ENCODE assay signal across 13 cellular contexts in the genomic region with DNA sequence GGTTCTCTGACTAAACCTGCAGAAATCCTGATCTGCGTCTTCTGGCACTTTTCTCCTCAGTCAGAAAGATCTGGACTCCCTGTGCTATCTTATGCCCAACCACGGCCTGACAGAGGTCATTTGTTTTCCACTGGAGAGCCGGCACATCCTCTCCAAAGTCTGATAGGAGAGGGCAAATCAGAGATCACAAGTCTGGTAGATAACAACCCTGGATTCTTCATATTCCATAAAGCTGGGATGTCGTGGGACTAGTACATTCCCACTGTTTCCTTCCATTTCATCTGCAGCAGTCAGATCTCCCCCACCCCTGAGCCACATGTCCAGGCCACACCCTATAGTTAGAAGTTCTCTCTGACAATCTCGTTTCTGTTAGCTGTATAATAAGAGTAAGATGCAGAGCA.
DNase-seq lines count a peak whose midpoint lies in the region; ATAC-seq and TF ChIP-seq lines count a peak whose summit lies in the region.
"Had no signal": no experiment of that assay in that cellular context is flagged by ENCODE, and none has a peak within 500 bp of the region (broad histone marks: within the 10 kb centered on the region; RNA-seq: fewer than 3 reads in every experiment).

No MANE protein-coding gene starts in this region.

- no peak overlapping the region for H3K4me2 ChIP-seq in neuronal stem cell (ENCODE audit: insufficient read depth, low read length, poor library complexity, severe bottlenecking)

- no peak overlapping the region for H4K91ac ChIP-seq in neuronal stem cell (ENCODE audit: low read depth, low read length, poor library complexity)

- H3K27ac Mint-ChIP-seq in osteocyte (ENCODE audit: unreplicated experiment) = no peak overlapping the region
- H3K27ac Mint-ChIP-seq: activated CD4-positive, alpha-beta T cell treated with anti-CD3 and anti-CD28 coated beads for 36 hours; activated naive CD4-positive, alpha-beta T cell treated with anti-CD3 and anti-CD28 coated beads for 36 hours had no signal

- H3K14ac ChIP-seq in neuronal stem cell (ENCODE audit: low read length) = no peak overlapping the region

- no peak overlapping the region for H3K4me3 Mint-ChIP-seq in osteocyte (ENCODE audit: unreplicated experiment)
- H3K4me3 Mint-ChIP-seq: activated CD4-positive, alpha-beta T cell treated with anti-CD3 and anti-CD28 coated beads for 36 hours; activated naive CD4-positive, alpha-beta T cell treated with anti-CD3 and anti-CD28 coated beads for 36 hours had no signal

- peaks cover 6% of the 10 kb centered on the region for H3K36me3 ChIP-seq in WERI-Rb-1
- peaks cover 0 to 9% of the 10 kb centered on the region in 2 donors for H3K36me3 ChIP-seq in neuronal stem cell (replicated peaks in 1 of 2; ENCODE audit: control insufficient read depth in 2 of 2, insufficient read depth in 2 of 2, low read length in 2 of 2)
- H3K36me3 ChIP-seq: HAP-1, pancreas had no signal

- H2AK5ac ChIP-seq in neuronal stem cell (ENCODE audit: low read depth, low read length) = no peak overlapping the region

- H3K4me1 ChIP-seq in right cardiac atrium (ENCODE audit: control insufficient read depth, insufficient read depth, low read length) = peaks cover 11% of the 10 kb centered on the region
- H3K4me1 ChIP-seq in neuronal stem cell (ENCODE audit: control insufficient read depth in 2 of 2, insufficient read depth in 1 of 2, low read depth in 1 of 2, low read length in 2 of 2) = peaks cover 7 to 12% of the 10 kb centered on the region in 2 donors

- H3K23ac ChIP-seq in neuronal stem cell (ENCODE audit: low read depth, low read length, poor library complexity) = no peak overlapping the region

- H3K27me3 Mint-ChIP-seq in osteocyte (ENCODE audit: unreplicated experiment) = no peaks in the 10 kb centered on the region
- H3K27me3 Mint-ChIP-seq: activated CD4-positive, alpha-beta T cell treated with anti-CD3 and anti-CD28 coated beads for 36 hours had no signal

- H3K18ac ChIP-seq in neuronal stem cell (ENCODE audit: low read length) = no peak overlapping the region

- TF ChIP-seq CTCF in WERI-Rb-1 (IDR thresholded peaks at IDR 0.05; ENCODE audit: low read depth, low read length) (no peak), osteocyte (IDR thresholded peaks at IDR 0.05) (no peak)

- no peak overlapping the region for H3K4ac ChIP-seq in neuronal stem cell (ENCODE audit: low read length)

- H3K79me1 ChIP-seq in neuronal stem cell (ENCODE audit: low read depth, low read length) = no peaks in the 10 kb centered on the region

- no peak overlapping the region for H2BK5ac ChIP-seq in neuronal stem cell (ENCODE audit: low read length)

- no peak overlapping the region for H4K8ac ChIP-seq in neuronal stem cell (ENCODE audit: low read depth, low read length)

- DNase-seq in NCI-H146 (lab: John Stamatoyannopoulos, UW) (peak; percentile 44), NCI-H146 treated with DMSO at 0.1 percent for 48 hours (lab: John Stamatoyannopoulos, UW; ENCODE audit: unreplicated experiment) (no peak), WERI-Rb-1 (no peak), right cardiac atrium (no peak), superior temporal gyrus (ENCODE audit: extremely low spot score) (peak; percentile 66), HuH-7 (ENCODE audit: low spot score) (no peak), osteocyte (ENCODE audit: extremely low spot score, unreplicated experiment) (no peak), neuronal stem cell (ENCODE audit: low spot score) (no peak)
- DNase-seq: activated CD4-positive, alpha-beta T cell treated with anti-CD3 and anti-CD28 coated beads for 36 hours; activated naive CD4-positive, alpha-beta T cell treated with anti-CD3 and anti-CD28 coated beads for 36 hours; pancreas had no signal

- H2BK120ac ChIP-seq in neuronal stem cell (ENCODE audit: low read depth, low read length) = no peak overlapping the region

- H2AFZ ChIP-seq in neuronal stem cell (ENCODE audit: low read length) = no peak overlapping the region

- H3K27ac ChIP-seq in WERI-Rb-1 = peak overlapping the region; percentile 57
- peak overlapping the region; percentile 37 for H3K27ac ChIP-seq in right cardiac atrium (ENCODE audit: low read length)
- H3K27ac ChIP-seq in neuronal stem cell (replicated peaks; ENCODE audit: low read length) = no peak overlapping the region
- H3K27ac ChIP-seq: 22Rv1 had no signal

- H3K4me3 ChIP-seq in WERI-Rb-1 (ENCODE audit: low read depth, low read length) = no peak overlapping the region
- H3K4me3 ChIP-seq in right cardiac atrium (ENCODE audit: low read length) = no peak overlapping the region
- H3K4me3 ChIP-seq in neuronal stem cell (ENCODE audit: low read length in 2 of 2) = no peak overlapping the region
- H3K4me3 ChIP-seq: HAP-1, pancreas had no signal

- ATAC-seq in right cardiac atrium = peak; percentile 16 to 20
- ATAC-seq: activated CD4-positive, alpha-beta T cell treated with anti-CD3 and anti-CD28 coated beads for 36 hours had no signal

- 27% methylated on average over 5 of the region's 5 CpGs for WGBS in right cardiac atrium
- no CpG with 5 or more reads among the region's 5 CpGs for WGBS in neuronal stem cell (ENCODE audit: extremely low coverage in 2 of 2, insufficient read length in 2 of 2, insufficient replicate concordance in 1 of 2), 2 donors

- no peaks in the 10 kb centered on the region for H3K36me3 Mint-ChIP-seq in osteocyte (ENCODE audit: unreplicated experiment)

- H3K9me3 Mint-ChIP-seq in osteocyte (ENCODE audit: unreplicated experiment) = no peaks in the 10 kb centered on the region
- H3K9me3 Mint-ChIP-seq: activated naive CD4-positive, alpha-beta T cell treated with anti-CD3 and anti-CD28 coated beads for 36 hours had no signal

- H2BK15ac ChIP-seq in neuronal stem cell (ENCODE audit: low read length) = no peak overlapping the region

- H3K27me3 ChIP-seq in WERI-Rb-1 (ENCODE audit: insufficient read depth, low read depth, severe bottlenecking) (no peaks in the 10 kb centered on the region), right cardiac atrium (ENCODE audit: control insufficient read depth, insufficient read depth) (no peaks in the 10 kb centered on the region), neuronal stem cell (ENCODE audit: control insufficient read depth in 3 of 3, insufficient read depth in 3 of 3, low read depth in 1 of 3, low read length in 3 of 3) (no peaks in the 10 kb centered on the region)
- H3K27me3 ChIP-seq: pancreas had no signal

- H3K4me1 Mint-ChIP-seq in osteocyte (ENCODE audit: unreplicated experiment) = peaks cover 8% of the 10 kb centered on the region

- H3K9me3 ChIP-seq in WERI-Rb-1 (ENCODE audit: severe bottlenecking) (no peaks in the 10 kb centered on the region), right cardiac atrium (ENCODE audit: control insufficient read depth, low read length) (no peaks in the 10 kb centered on the region), neuronal stem cell (replicated peaks in 1 of 2; ENCODE audit: control insufficient read depth in 2 of 2, insufficient read depth in 1 of 2, low read depth in 1 of 2, low read length in 2 of 2) (no peaks in the 10 kb centered on the region)
- H3K9me3 ChIP-seq: HAP-1, pancreas had no signal

- intact Hi-C loops in right cardiac atrium (cut with DNase I) = loop anchor here in 3 of 4 donors (5.0 to 10.0 kb wide), 2 partner anchors 294 to 296 kb away; no protein-coding TSS in a partner anchor

- no peak overlapping the region for H2BK12ac ChIP-seq in neuronal stem cell (ENCODE audit: low read length)

- H3K9ac ChIP-seq in neuronal stem cell (ENCODE audit: low read depth, low read length, poor library complexity) = no peak overlapping the region

Comparison
In these comparisons a context has a peak if more than half of its experiments do, and no peak if none do; other contexts are left out.
1. DNase-seq: peak in NCI-H146 (single experiment) and superior temporal gyrus (single experiment); none in NCI-H146 treated with DMSO at 0.1 percent for 48 hours (single experiment), WERI-Rb-1 (single experiment), right cardiac atrium (0 of 3), HuH-7 (single experiment), osteocyte (single experiment) and neuronal stem cell (single experiment).